In genomic region chr1:44819257-44819593, GRCh38 we compare ENCODE assay signal across 9 cellular contexts. TPM values are rescaled to one million over a fixed set of nuclear protein-coding genes. Genes with fewer than 3 reads are reported as not detected.
A peak's percentile ranks its signal among the peaks of the same experiment; 100 is the strongest.
DNase-seq lines count a peak whose midpoint lies in the region; ATAC-seq lines count a peak whose summit lies in the region.
"Had no signal": no experiment of that assay in that cellular context is flagged by ENCODE, and none has a peak within 500 bp of the region (broad histone marks: within the 10 kb centered on the region; RNA-seq: fewer than 3 reads in every experiment).

No MANE protein-coding gene starts in this region.

- H3K27ac ChIP-seq in iPS-18a (ENCODE audit: low read length) (peak overlapping the region; percentile 29), stomach smooth muscle (ENCODE audit: low read length) (peak overlapping the region; percentile 98)

- H3K4me3 ChIP-seq in iPS-18a (ENCODE audit: low read length) (peak overlapping the region; percentile 60), stomach smooth muscle (ENCODE audit: low read length in 2 of 2) (peak overlapping the region; percentile 80 to 85)

- peaks cover 38% of the 10 kb centered on the region for H3K4me1 Mint-ChIP-seq in activated T-cell treated with anti-CD3 and anti-CD28 coated beads, Interleukin-2, amount 50 U/mL, for 4 hours (ENCODE audit: low read depth)
- peaks cover 38% of the 10 kb centered on the region for H3K4me1 Mint-ChIP-seq in activated naive CD8-positive, alpha-beta T cell treated with anti-CD3 and anti-CD28 coated beads, Interleukin-2, amount 10 ng/mL, durations not matched to agents 7 days and 5 days

- H3K9me3 ChIP-seq in iPS-18a (ENCODE audit: control insufficient read depth, low read depth, low read length) (no peaks in the 10 kb centered on the region), stomach smooth muscle (ENCODE audit: control insufficient read depth in 2 of 2, low read length in 2 of 2) (no peaks in the 10 kb centered on the region)

- H3K27me3 ChIP-seq in iPS-18a (ENCODE audit: control insufficient read depth, insufficient read depth, low read length) = no peaks in the 10 kb centered on the region
- no peaks in the 10 kb centered on the region for H3K27me3 ChIP-seq in stomach smooth muscle (ENCODE audit: control insufficient read depth in 1 of 2, insufficient read depth in 2 of 2, low read length in 2 of 2)

- peaks cover 6% of the 10 kb centered on the region for H3K36me3 Mint-ChIP-seq in activated T-cell treated with anti-CD3 and anti-CD28 coated beads, Interleukin-2, amount 50 U/mL, for 4 hours (ENCODE audit: insufficient read depth)
- peaks cover 7% of the 10 kb centered on the region for H3K36me3 Mint-ChIP-seq in activated naive CD8-positive, alpha-beta T cell treated with anti-CD3 and anti-CD28 coated beads, Interleukin-2, amount 10 ng/mL, durations not matched to agents 7 days and 5 days

- no peak for ATAC-seq in activated T-cell treated with anti-CD3 and anti-CD28 coated beads, Interleukin-2, amount 50 U/mL, for 4 hours
- ATAC-seq in activated naive CD8-positive, alpha-beta T cell treated with anti-CD3 and anti-CD28 coated beads, Interleukin-2, amount 10 ng/mL, durations not matched to agents 7 days and 5 days (ENCODE audit: low read depth) = no peak
- no peak for ATAC-seq in GM18909 (IDR thresholded peaks at IDR 0.05; ENCODE audit: poor library complexity, unreplicated experiment)

- peaks cover 6% of the 10 kb centered on the region for H3K4me1 ChIP-seq in iPS-18a (ENCODE audit: control insufficient read depth, low read depth, low read length)
- peaks cover 20% of the 10 kb centered on the region for H3K4me1 ChIP-seq in stomach smooth muscle (ENCODE audit: control insufficient read depth, insufficient read depth, low read length)

- H3K4me3 Mint-ChIP-seq in activated T-cell treated with anti-CD3 and anti-CD28 coated beads, Interleukin-2, amount 50 U/mL, for 4 hours = peak overlapping the region; percentile 89
- peak overlapping the region; percentile 92 for H3K4me3 Mint-ChIP-seq in activated naive CD8-positive, alpha-beta T cell treated with anti-CD3 and anti-CD28 coated beads, Interleukin-2, amount 10 ng/mL, durations not matched to agents 7 days and 5 days

- no peaks in the 10 kb centered on the region for H3K36me3 ChIP-seq in iPS-18a (ENCODE audit: control insufficient read depth, low read depth, low read length)
- H3K36me3 ChIP-seq in stomach smooth muscle (ENCODE audit: control insufficient read depth in 2 of 2, insufficient read depth in 2 of 2, low read length in 2 of 2) = peaks cover 0 to 4% of the 10 kb centered on the region in 2 donors

- no peaks in the 10 kb centered on the region for H3K9me3 Mint-ChIP-seq in activated T-cell treated with anti-CD3 and anti-CD28 coated beads, Interleukin-2, amount 50 U/mL, for 4 hours
- no peaks in the 10 kb centered on the region for H3K9me3 Mint-ChIP-seq in activated naive CD8-positive, alpha-beta T cell treated with anti-CD3 and anti-CD28 coated beads, Interleukin-2, amount 10 ng/mL, durations not matched to agents 7 days and 5 days

- POLR2A ChIA-PET in activated naive CD8-positive, alpha-beta T cell treated with anti-CD3 and anti-CD28 coated beads, Interleukin-2, amount 10 ng/mL, durations not matched to agents 7 days and 5 days (lab: Charles Lee) = interaction anchor here (0.6 to 7.9 kb wide), 29 partner anchors 10 to 674 kb away, joined by 3 to 360 read pairs (median 5); partner anchors contain the start of genes BEST4, BTBD19, DYNLT4 and EIF2B3

- no peak for DNase-seq in activated T-cell treated with anti-CD3 and anti-CD28 coated beads, Interleukin-2, amount 50 U/mL, for 4 hours
- DNase-seq in activated T-cell treated with anti-CD3 and anti-CD28 coated beads, Interleukin-2, amount 50 U/mL, for 48 hours = no peak
- DNase-seq in activated naive CD8-positive, alpha-beta T cell treated with anti-CD3 and anti-CD28 coated beads, Interleukin-2, amount 10 ng/mL, durations not matched to agents 7 days and 5 days = no peak
- DNase-seq in activated gamma-delta T cell treated with Interleukin-2 at 50 U/mL for 16 hours = no peak
- no peak for DNase-seq in T-helper 9 cell

- H3K9ac ChIP-seq in iPS-18a (ENCODE audit: low read length) = no peak overlapping the region
- peak overlapping the region; percentile 93 to 100 for H3K9ac ChIP-seq in stomach smooth muscle (ENCODE audit: low read length in 2 of 2)

- no peaks in the 10 kb centered on the region for H3K27me3 Mint-ChIP-seq in activated T-cell treated with anti-CD3 and anti-CD28 coated beads, Interleukin-2, amount 50 U/mL, for 4 hours (ENCODE audit: low read depth)
- H3K27me3 Mint-ChIP-seq in activated naive CD8-positive, alpha-beta T cell treated with anti-CD3 and anti-CD28 coated beads, Interleukin-2, amount 10 ng/mL, durations not matched to agents 7 days and 5 days = no peaks in the 10 kb centered on the region

- peak overlapping the region; percentile 99 for H3K27ac Mint-ChIP-seq in activated naive CD8-positive, alpha-beta T cell treated with anti-CD3 and anti-CD28 coated beads, Interleukin-2, amount 10 ng/mL, durations not matched to agents 7 days and 5 days

RNA-seq across cellular contexts. Expression of gene BTBD19, which starts 10.9 kb away (rescaled TPM):
- total RNA-seq in activated T-cell treated with anti-CD3 and anti-CD28 coated beads, Interleukin-2, amount 50 U/mL, for 4 hours = 10 to 100 TPM in 1 of 3 donors, 1 to 10 TPM in 2; 8.2 to 14.0 (median 8.3) TPM
- total RNA-seq in activated naive CD8-positive, alpha-beta T cell treated with anti-CD3 and anti-CD28 coated beads, Interleukin-2, amount 10 ng/mL, durations not matched to agents 7 days and 5 days = 1 to 10 TPM; 5.2 to 5.6 TPM

RNA-seq across cellular contexts. Expression of gene DYNLT4, which starts 12.1 kb away (rescaled TPM):
- total RNA-seq in activated T-cell treated with anti-CD3 and anti-CD28 coated beads, Interleukin-2, amount 50 U/mL, for 4 hours = not detected
- under 1 TPM; 0.43 to 0.97 TPM for total RNA-seq in activated naive CD8-positive, alpha-beta T cell treated with anti-CD3 and anti-CD28 coated beads, Interleukin-2, amount 10 ng/mL, durations not matched to agents 7 days and 5 days

RNA-seq across cellular contexts. Expression of gene PLK3, which starts 19.0 kb away (rescaled TPM):
- 100 to 1,000 TPM; 186 to 239 (median 203) TPM for total RNA-seq in activated T-cell treated with anti-CD3 and anti-CD28 coated beads, Interleukin-2, amount 50 U/mL, for 4 hours
- total RNA-seq in activated naive CD8-positive, alpha-beta T cell treated with anti-CD3 and anti-CD28 coated beads, Interleukin-2, amount 10 ng/mL, durations not matched to agents 7 days and 5 days = 10 to 100 TPM; 68.8 to 70.7 TPM

RNA-seq across cellular contexts. Expression of gene PTCH2, which starts 23.8 kb away (rescaled TPM):
- 1 to 10 TPM; 1.4 to 1.9 (median 1.6) TPM for total RNA-seq in activated T-cell treated with anti-CD3 and anti-CD28 coated beads, Interleukin-2, amount 50 U/mL, for 4 hours
- total RNA-seq in activated naive CD8-positive, alpha-beta T cell treated with anti-CD3 and anti-CD28 coated beads, Interleukin-2, amount 10 ng/mL, durations not matched to agents 7 days and 5 days = 1 to 10 TPM; 1.0 to 1.6 TPM

RNA-seq across cellular contexts. Expression of gene BEST4, which starts 31.3 kb away (rescaled TPM):
- total RNA-seq in activated T-cell treated with anti-CD3 and anti-CD28 coated beads, Interleukin-2, amount 50 U/mL, for 4 hours = under 1 TPM; 0.53 to 0.63 (median 0.57) TPM
- 1 to 10 TPM; 1.3 to 1.6 TPM for total RNA-seq in activated naive CD8-positive, alpha-beta T cell treated with anti-CD3 and anti-CD28 coated beads, Interleukin-2, amount 10 ng/mL, durations not matched to agents 7 days and 5 days
- total RNA-seq: glomerular endothelial cell had no signal
